In the genomic region with DNA sequence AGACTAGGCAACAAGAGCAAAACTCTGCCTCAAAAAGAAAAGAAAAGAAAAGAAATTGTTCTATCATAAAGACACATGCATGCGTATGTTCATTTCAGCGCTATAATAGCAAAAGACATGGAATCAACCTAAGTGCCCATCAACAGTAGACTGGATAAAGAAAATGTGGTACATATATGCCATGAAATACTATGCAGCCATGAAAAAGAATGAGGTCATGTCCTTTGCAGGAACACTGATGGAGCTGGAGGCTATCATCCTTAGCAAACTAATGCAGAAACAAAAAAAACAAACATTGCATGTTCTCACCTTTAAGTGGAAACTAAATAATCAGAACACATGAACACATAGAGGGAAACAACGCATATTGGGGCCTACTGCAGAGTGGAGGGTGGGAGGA, we compare ENCODE assay signal across 34 cellular contexts. TPM values are rescaled to one million over a fixed set of nuclear protein-coding genes. Genes with fewer than 3 reads are reported as not detected.
DNase-seq lines count a peak whose midpoint lies in the region; ATAC-seq, FAIRE-seq and TF ChIP-seq lines count a peak whose summit lies in the region.
"Had no signal": no experiment of that assay in that cellular context is flagged by ENCODE, and none has a peak within 500 bp of the region (broad histone marks: within the 10 kb centered on the region; RNA-seq: fewer than 3 reads in every experiment).

No MANE protein-coding gene starts in this region.

- FAIRE-seq in K562 (lab: Jason Lieb, UNC): no peak
- FAIRE-seq: A204.1, A549, D721Med had no signal

- H4K20me1 ChIP-seq in SK-N-SH (ENCODE audit: insufficient read depth): no peaks in the 10 kb centered on the region
- H4K20me1 ChIP-seq in K562 (replicated peaks; ENCODE audit: control insufficient read depth, insufficient read depth, low read length): no peaks in the 10 kb centered on the region
- H4K20me1 ChIP-seq in mammary epithelial cell (ENCODE audit: insufficient read depth, low read length): no peaks in the 10 kb centered on the region
- H4K20me1 ChIP-seq: BLaER1; BLaER1 treated with 17β-estradiol and CSF1 and Interleukin-3, amounts not matched to agents 10 nM and 100 nM had no signal

- H3K36me3 ChIP-seq in SK-N-SH (replicated peaks in 1 of 2; ENCODE audit: control insufficient read depth in 1 of 2, insufficient read depth in 2 of 2, low read length in 1 of 2) (no peaks in the 10 kb centered on the region), HEK293 (ENCODE audit: control insufficient read depth in 2 of 2, insufficient read depth in 1 of 2, low read length in 2 of 2) (no peaks in the 10 kb centered on the region), K562 (ENCODE audit: control insufficient read depth, insufficient read depth, low read length) (no peaks in the 10 kb centered on the region), mammary epithelial cell (ENCODE audit: insufficient read depth, low read length) (no peaks in the 10 kb centered on the region)
- H3K36me3 ChIP-seq: BE2C; BLaER1; BLaER1 treated with 17β-estradiol and CSF1 and Interleukin-3, amounts not matched to agents 10 nM and 100 nM had no signal

- in situ Hi-C loops in K562 (cut with MboI) (no loop called here), mammary epithelial cell (cut with MboI; ENCODE audit: low sequenced_read_pairs in 2 of 2) (no loop called here)

- H3K27ac ChIP-seq in SK-N-SH (ENCODE audit: low read depth in 2 of 2, low read length in 1 of 2) (no peak overlapping the region), HEK293 (ENCODE audit: extremely low read depth, low read depth, low read length) (no peak overlapping the region), K562 (ENCODE audit: extremely low read depth, low read depth, low read length) (no peak overlapping the region), mammary epithelial cell (ENCODE audit: insufficient read depth, low read depth, low read length) (no peak overlapping the region)
- H3K27ac ChIP-seq: 22Rv1; A549; BLaER1; BLaER1 treated with 17β-estradiol and CSF1 and Interleukin-3, amounts not matched to agents 10 nM and 100 nM; C4-2B had no signal

- H3K4me2 ChIP-seq in SK-N-SH (no peak overlapping the region), K562 (ENCODE audit: insufficient read depth, low read length) (no peak overlapping the region), mammary epithelial cell (ENCODE audit: insufficient read depth, low read depth, low read length) (no peak overlapping the region)
- H3K4me2 ChIP-seq: A549; BLaER1; BLaER1 treated with 17β-estradiol and CSF1 and Interleukin-3, amounts not matched to agents 10 nM and 100 nM had no signal

- DNase-seq in SK-N-SH: no peak
- no peak for DNase-seq in K562 (ENCODE audit: extremely low read depth in 1 of 4, low spot score in 3 of 4)
- DNase-seq in mammary epithelial cell: no peak
- no peak for DNase-seq in effector CD8-positive, alpha-beta T cell (lab: John Stamatoyannopoulos, UW)
- DNase-seq: 8988T; ACHN; AML-193; BE2C; C1 segment of cervical spinal cord; Caco-2; Calu3; CD4-positive, alpha-beta memory T cell; CD4-positive, alpha-beta T cell; CD4-positive, CD25-positive, alpha-beta regulatory T cell; CD8-positive, alpha-beta memory T cell; CD8-positive, alpha-beta T cell; COR-L47; DMS 273 treated with DMSO at 0.1 percent for 48 hours; DMS153; DMS53; DMS79; DMS79 treated with DMSO at 0.1 percent for 48 hours; DND-41; EL had no signal

- intact Hi-C loops in K562 (cut with micrococcal nuclease) (no loop called here), mammary epithelial cell (cut with micrococcal nuclease) (no loop called here)

- POLR2A ChIA-PET in SK-N-SH (lab: Yijun Ruan, JAX): no interaction called here
- POLR2A ChIA-PET in HEK293 (lab: Yijun Ruan, JAX): no interaction called here
- POLR2A ChIA-PET in K562 (lab: Yijun Ruan, JAX): no interaction called here

- no peak for TF ChIP-seq RAD21 in SK-N-SH (IDR thresholded peaks at IDR 0.05; ENCODE audit: low read length)
- TF ChIP-seq RAD21 in K562 (CRISPR knock-in tag; conservative IDR thresholded peaks at IDR 0.05 in 1 of 2, IDR thresholded peaks at IDR 0.05 in 1 of 2): no peak

- TF ChIP-seq EP300 in SK-N-SH (IDR thresholded peaks at IDR 0.05; ENCODE audit: borderline replicate concordance in 1 of 2, low read depth in 1 of 2, low read length in 1 of 2) (no peak), K562 (IDR thresholded peaks at IDR 0.05; ENCODE audit: low read length) (no peak)

- H3K9me3 ChIP-seq in SK-N-SH (no peaks in the 10 kb centered on the region), HEK293 (ENCODE audit: control insufficient read depth, insufficient read depth, low read depth, low read length) (no peaks in the 10 kb centered on the region), K562 (replicated peaks; ENCODE audit: control insufficient read depth, insufficient read depth, low read depth, low read length) (no peaks in the 10 kb centered on the region), mammary epithelial cell (replicated peaks; ENCODE audit: insufficient read depth, low read length) (no peaks in the 10 kb centered on the region)

- H3K4me1 ChIP-seq in SK-N-SH (ENCODE audit: control insufficient read depth in 1 of 2, insufficient read depth in 2 of 2, low read depth in 1 of 2, low read length in 1 of 2) (no peaks in the 10 kb centered on the region), HEK293 (ENCODE audit: control insufficient read depth, insufficient read depth, low read length) (no peaks in the 10 kb centered on the region), K562 (replicated peaks in 1 of 2; ENCODE audit: control insufficient read depth in 2 of 2, insufficient read depth in 2 of 2, low read length in 2 of 2) (no peaks in the 10 kb centered on the region), mammary epithelial cell (ENCODE audit: insufficient read depth, low read length) (no peaks in the 10 kb centered on the region)
- H3K4me1 ChIP-seq: A549; BE2C; BLaER1; BLaER1 treated with 17β-estradiol and CSF1 and Interleukin-3, amounts not matched to agents 10 nM and 100 nM; Caco-2 had no signal

- WGBS in SK-N-SH (ENCODE audit: low lambda C conversion rate): 38% methylated on average over 3 of the region's 3 CpGs
- 6% methylated on average over 3 of the region's 3 CpGs for WGBS in K562 (ENCODE audit: insufficient coverage, low coverage, missing lambda C conversion rate)
- WGBS in mammary epithelial cell (ENCODE audit: low coverage, missing lambda C conversion rate): 78% methylated on average over 3 of the region's 3 CpGs

- H3K27me3 ChIP-seq in SK-N-SH (ENCODE audit: insufficient read depth) (no peaks in the 10 kb centered on the region), K562 (ENCODE audit: control insufficient read depth in 2 of 2, insufficient read depth in 2 of 2, low read length in 2 of 2) (no peaks in the 10 kb centered on the region), mammary epithelial cell (ENCODE audit: insufficient read depth, low read length) (no peaks in the 10 kb centered on the region)
- H3K27me3 ChIP-seq: BE2C; BLaER1; BLaER1 treated with 17β-estradiol and CSF1 and Interleukin-3, amounts not matched to agents 10 nM and 100 nM had no signal

- H3K9me1 ChIP-seq in K562 (ENCODE audit: control insufficient read depth, insufficient read depth, low read length): no peaks in the 10 kb centered on the region

- BruUV-seq in K562 (replicated peaks; lab: Mats Ljungman, UMichigan): no TSS peak
- BruUV-seq in mammary epithelial cell (replicated peaks; lab: Mats Ljungman, UMichigan): no TSS peak

- no peaks in the 10 kb centered on the region for H3F3A ChIP-seq in SK-N-SH (replicated peaks; ENCODE audit: insufficient read depth)

- dilution Hi-C loops in mammary epithelial cell (cut with HindIII; ENCODE audit: low sequenced_read_pairs): no loop called here

- no peak overlapping the region for H3K4me3 ChIP-seq in SK-N-SH (ENCODE audit: low read depth in 2 of 2, low read length in 1 of 2)
- H3K4me3 ChIP-seq in HEK293 (ENCODE audit: low read depth, low read length): no peak overlapping the region
- no peak overlapping the region for H3K4me3 ChIP-seq in K562
- no peak overlapping the region for H3K4me3 ChIP-seq in mammary epithelial cell (replicated peaks in 1 of 3; ENCODE audit: insufficient read depth in 1 of 3, low read depth in 2 of 3, low read length in 3 of 3)
- H3K4me3 ChIP-seq: A549; BLaER1; BLaER1 treated with 17β-estradiol and CSF1 and Interleukin-3, amounts not matched to agents 10 nM and 100 nM had no signal

- H3K9me2 ChIP-seq in SK-N-SH: no peaks in the 10 kb centered on the region

- H3K9ac ChIP-seq in SK-N-SH (no peak overlapping the region), K562 (ENCODE audit: insufficient read depth in 1 of 2, low read depth in 2 of 2, low read length in 2 of 2) (no peak overlapping the region), mammary epithelial cell (ENCODE audit: insufficient read depth, low read length) (no peak overlapping the region)
- H3K9ac ChIP-seq: BLaER1; BLaER1 treated with 17β-estradiol and CSF1 and Interleukin-3, amounts not matched to agents 10 nM and 100 nM had no signal

- CTCF ChIA-PET in SK-N-SH (lab: Yijun Ruan, JAX) (no interaction called here), HEK293 (lab: Yijun Ruan, JAX) (no interaction called here), K562 (lab: Yijun Ruan, JAX; ENCODE audit: low intra/inter-chr PET ratio) (no interaction called here), mammary epithelial cell (lab: Charles Lee; ENCODE audit: low non-redundant PET) (interaction anchor here (0.6 kb wide), 1 partner anchor 883 kb away, joined by 5 read pairs; no protein-coding TSS in a partner anchor)

- TF ChIP-seq CTCF in SK-N-SH (IDR thresholded peaks at IDR 0.05) (no peak), HEK293 (tag by site-specific recombination; IDR thresholded peaks at IDR 0.05) (no peak), K562 (IDR thresholded peaks at IDR 0.05 in 2 of 3, conservative IDR thresholded peaks at IDR 0.05 in 1 of 3; ENCODE audit: insufficient read depth in 2 of 3, low read depth in 1 of 3, low read length in 3 of 3) (no peak), mammary epithelial cell (conservative IDR thresholded peaks at IDR 0.05 in 1 of 2, IDR thresholded peaks at IDR 0.05 in 1 of 2; ENCODE audit: extremely low read depth in 1 of 2, insufficient read depth in 1 of 2, low read depth in 1 of 2, low read length in 2 of 2) (no peak)

- H3K79me2 ChIP-seq in SK-N-SH (ENCODE audit: insufficient read depth) (no peaks in the 10 kb centered on the region), K562 (ENCODE audit: control insufficient read depth, insufficient read depth, low read length) (no peaks in the 10 kb centered on the region), mammary epithelial cell (ENCODE audit: insufficient read depth, low read length) (no peaks in the 10 kb centered on the region)

- ATAC-seq in SK-N-SH treated with all-trans-retinoic acid at 6 μM for 48 hours (no peak), K562 (no peak)
- ATAC-seq: A549; CD8-positive, alpha-beta T cell had no signal

- H2AFZ ChIP-seq in SK-N-SH (ENCODE audit: low read depth) (no peak overlapping the region), K562 (ENCODE audit: low read depth, low read length) (no peak overlapping the region), mammary epithelial cell (ENCODE audit: low read depth, low read length) (no peak overlapping the region)

- no peak for TF ChIP-seq POLR2A in K562 (conservative IDR thresholded peaks at IDR 0.05)

RNA-seq across cellular contexts. Expression of a gene that starts 6.3 kb away (rescaled TPM):
- polyA plus RNA-seq in SK-N-SH (2012; rRNA removed): 2.0 and 2.3 TPM in 2 replicates
- 3.0 and 3.6 TPM in 2 replicates for polyA plus RNA-seq in SK-N-SH (2012; cell fraction: cytosol; rRNA removed)
- polyA plus RNA-seq in SK-N-SH (2012; cell fraction: nucleus; rRNA removed): 1.8 and 2.1 TPM in 2 replicates
- 1.1 and 3.8 TPM in 2 replicates for total RNA-seq in K562 (2011; cell fraction: chromatin; rRNA removed; ENCODE audit: low replicate concordance)
- 0.83 and 1.3 TPM in 2 replicates for total RNA-seq in K562 (2011; cell fraction: nucleolus; rRNA removed)
- total RNA-seq in K562 (2011; cell fraction: nucleoplasm; rRNA removed): 2.2 and 2.6 TPM in 2 replicates
- 0.90 and 1.00 TPM in 2 replicates for total RNA-seq in K562 (2014; rRNA removed)
- total RNA-seq in K562 (2014; rRNA removed; fragmentation: Illumina TruSeq; extraction: Trizol): 4.9 and 5.6 TPM in 2 replicates
- 3.7 and 3.8 TPM in 2 replicates for total RNA-seq in K562 (2015; rRNA removed; fragmentation: Illumina TruSeq; extraction: Trizol)
- total RNA-seq in K562 (2021): 2.3 and 2.6 TPM in 2 replicates
- 0.42 and 2.8 TPM in 2 replicates for polyA plus RNA-seq in K562 (2011; rRNA removed)
- 0.31 and 1.1 TPM in 2 replicates for polyA plus RNA-seq in K562 (2011; cell fraction: cytosol; rRNA removed)
- polyA plus RNA-seq in K562 (2011; cell fraction: nucleus; rRNA removed): 0.20 and 0.67 TPM in 2 replicates
- polyA plus RNA-seq in K562 (2012): 2.3 and 2.9 TPM in 2 replicates
- 3.8 and 5.7 TPM in 2 replicates for polyA plus RNA-seq in K562 (2014; fragmentation: Illumina TruSeq; extraction: Trizol)
- polyA plus RNA-seq in K562 (2014; fragmentation: Nextera tagmentation; extraction: Ambion mirVana): 1 to 10 TPM; 4.0 to 4.1 TPM
- 2.8 and 3.1 TPM in 2 replicates for polyA plus RNA-seq in K562 (2014; rRNA removed)
- polyA minus RNA-seq in K562 (2011; rRNA and poly(A)+ RNA removed): 1.9 and 4.3 TPM in 2 replicates
- 2.3 TPM in 1 of 2 replicates, not detected in the other for polyA minus RNA-seq in K562 (2011; cell fraction: cytosol; rRNA and poly(A)+ RNA removed)
- polyA minus RNA-seq in K562 (2011; cell fraction: nucleus; rRNA and poly(A)+ RNA removed): 1.3 and 1.8 TPM in 2 replicates
- total RNA-seq in mammary epithelial cell: 1 to 10 TPM; 3.2 to 7.8 TPM
- polyA plus RNA-seq in mammary epithelial cell: 1.8 TPM
- polyA minus RNA-seq in mammary epithelial cell: not detected
- total RNA-seq: A172, Caco-2 had no signal

RNA-seq across cellular contexts. Expression of a gene that starts 38.3 kb away (rescaled TPM):
- 0.58 and 0.67 TPM in 2 replicates for polyA plus RNA-seq in SK-N-SH (2012; rRNA removed)
- polyA plus RNA-seq in SK-N-SH (2012; cell fraction: cytosol; rRNA removed): 0.79 and 0.99 TPM in 2 replicates
- polyA plus RNA-seq in SK-N-SH (2012; cell fraction: nucleus; rRNA removed): 0.86 and 1.2 TPM in 2 replicates
- total RNA-seq in K562 (2011; cell fraction: chromatin; rRNA removed; ENCODE audit: low replicate concordance): 0.76 TPM in 1 of 2 replicates, not detected in the other
- under 0.01 TPM in 1 of 2 replicates, not detected in the other for total RNA-seq in K562 (2011; cell fraction: nucleolus; rRNA removed)
- 0.07 and 0.31 TPM in 2 replicates for total RNA-seq in K562 (2011; cell fraction: nucleoplasm; rRNA removed)
- total RNA-seq in K562 (2014; rRNA removed): 0.24 TPM in 1 of 2 replicates, not detected in the other
- total RNA-seq in K562 (2014; rRNA removed; fragmentation: Illumina TruSeq; extraction: Trizol): 0.29 TPM in 2 replicates
- total RNA-seq in K562 (2015; rRNA removed; fragmentation: Illumina TruSeq; extraction: Trizol): 0.33 and 0.34 TPM in 2 replicates
- total RNA-seq in K562 (2021): 0.22 and 0.27 TPM in 2 replicates
- polyA plus RNA-seq in K562 (2011; rRNA removed): 0.03 and 0.04 TPM in 2 replicates
- polyA plus RNA-seq in K562 (2011; cell fraction: cytosol; rRNA removed): not detected in 2 replicates
- 0.06 TPM in 1 of 2 replicates, not detected in the other for polyA plus RNA-seq in K562 (2011; cell fraction: nucleus; rRNA removed)
- 0.13 and 0.24 TPM in 2 replicates for polyA plus RNA-seq in K562 (2012)
- 0.13 and 0.15 TPM in 2 replicates for polyA plus RNA-seq in K562 (2014; fragmentation: Illumina TruSeq; extraction: Trizol)
- polyA plus RNA-seq in K562 (2014; fragmentation: Nextera tagmentation; extraction: Ambion mirVana): under 1 TPM; 0.07 to 0.14 TPM
- polyA plus RNA-seq in K562 (2014; rRNA removed): 0.08 and 0.09 TPM in 2 replicates
- polyA minus RNA-seq in K562 (2011; rRNA and poly(A)+ RNA removed): 0.11 TPM in 1 of 2 replicates, not detected in the other
- not detected in 2 replicates for polyA minus RNA-seq in K562 (2011; cell fraction: cytosol; rRNA and poly(A)+ RNA removed)
- polyA minus RNA-seq in K562 (2011; cell fraction: nucleus; rRNA and poly(A)+ RNA removed): 0.13 TPM in 1 of 2 replicates, not detected in the other
- total RNA-seq in mammary epithelial cell: 1 to 10 TPM; 1.8 to 2.1 TPM
- polyA plus RNA-seq in mammary epithelial cell: 0.43 TPM
- polyA minus RNA-seq in mammary epithelial cell: 0.31 TPM
- total RNA-seq: Caco-2 had no signal
